ENCODE assay signal across 25 cellular contexts in genomic region chr5:37734114-37734513, GRCh38.
"Had no signal": no experiment of that assay in that cellular context is flagged by ENCODE, and none has a peak within 500 bp of the region (broad histone marks: within the 10 kb centered on the region; RNA-seq: fewer than 3 reads in every experiment).

No MANE protein-coding gene starts in this region.

- H3K27me3 ChIP-seq: colonic mucosa, esophagus squamous epithelium, gastrocnemius medialis, heart right ventricle, left lung had no signal

- H3K36me3 ChIP-seq: colonic mucosa had no signal

- FAIRE-seq: endometrium, keratinocyte had no signal

- ATAC-seq: effector memory CD8-positive, alpha-beta T cell; esophagus mucosa; gastrocnemius medialis; heart right ventricle; left cardiac atrium; left lung; left ventricle myocardium superior; lower lobe of right lung; mucosa of descending colon had no signal

- H3K9me3 ChIP-seq: colonic mucosa, esophagus squamous epithelium, gastrocnemius medialis, heart right ventricle, left lung, lower lobe of right lung, mucosa of descending colon had no signal

- H3K27ac ChIP-seq: colonic mucosa, epithelial cell of prostate, esophagus squamous epithelium, gastrocnemius medialis, heart right ventricle, left lung, lower lobe of right lung had no signal

- DNase-seq: colonic mucosa; cortex of kidney; effector CD8-positive, alpha-beta T cell; effector memory CD8-positive, alpha-beta T cell; endodermal cell; erythroblast; esophagus squamous epithelium; foreskin fibroblast; foreskin melanocyte; gastrocnemius medialis; glutamatergic neuron; head of caudate nucleus; heart right ventricle; hippocampal formation; left cardiac atrium; left lung; left ventricle myocardium superior; lower lobe of right lung; mesenchymal stem cell; mucosa of descending colon; naive B cell had no signal

- H3K4me3 ChIP-seq: colonic mucosa, esophagus squamous epithelium, gastrocnemius medialis, heart right ventricle, left lung, lower lobe of right lung, mucosa of descending colon had no signal
